ENCODE assay signal across 8 cellular contexts in the genomic region with DNA sequence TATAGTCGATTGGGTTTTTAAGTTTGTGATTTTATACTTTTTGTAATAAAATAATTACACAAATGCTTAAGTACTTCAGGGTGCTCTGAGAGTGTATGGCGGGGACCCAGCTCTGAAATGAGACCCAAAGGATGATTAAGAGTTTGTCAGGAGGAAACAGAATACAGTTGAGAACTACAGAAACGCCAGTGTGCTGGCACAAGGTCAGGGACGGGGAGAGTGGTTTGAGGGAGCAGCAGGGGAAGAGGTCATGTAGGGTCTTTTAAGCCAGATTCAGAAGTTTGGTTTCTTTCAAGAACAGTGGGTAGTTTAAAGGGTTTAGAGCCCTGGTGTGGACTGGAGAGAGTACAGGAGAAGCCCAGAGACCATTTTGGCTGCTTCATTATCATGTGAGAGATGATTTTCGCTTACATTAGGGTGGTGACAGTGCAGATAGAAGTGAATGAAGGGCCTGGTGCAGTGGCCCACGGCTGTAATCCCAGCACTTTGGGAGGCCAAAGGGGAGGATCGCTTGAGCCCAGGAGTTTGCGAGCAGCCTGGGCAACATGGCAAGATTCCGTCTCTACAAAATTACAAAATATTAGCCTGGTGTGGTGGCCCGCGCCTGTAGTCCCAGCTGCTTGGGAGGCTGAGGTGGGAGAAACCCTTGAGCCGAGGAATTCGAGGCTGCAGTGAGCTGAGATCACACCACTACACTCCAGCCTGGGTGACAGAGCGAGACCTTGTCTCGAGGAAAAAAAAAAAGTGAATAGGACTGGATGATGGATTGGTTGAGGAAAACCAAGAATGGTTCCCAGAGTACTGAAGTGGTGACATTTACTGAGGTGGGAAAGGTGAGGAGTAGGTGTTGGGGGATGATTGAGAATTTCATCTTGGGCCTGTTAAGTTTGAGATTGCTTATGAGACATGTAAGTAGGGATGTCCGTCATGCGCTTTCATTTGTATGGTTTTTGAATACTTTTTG. TPM values are rescaled to one million over a fixed set of nuclear protein-coding genes. Genes with fewer than 3 reads are reported as not detected.
DNase-seq lines count a peak whose midpoint lies in the region; ATAC-seq lines count a peak whose summit lies in the region.

No MANE protein-coding gene starts in this region.

- no peaks in the 10 kb centered on the region for H3K27me3 ChIP-seq in duodenal mucosa (ENCODE audit: control insufficient read depth in 1 of 2, insufficient read depth in 2 of 2, low read length in 2 of 2)

- H3K27ac ChIP-seq in duodenal mucosa (ENCODE audit: low read depth, low read length): peak overlapping the region; percentile 99

- peak overlapping the region; percentile 99 to 100 for H3K9ac ChIP-seq in duodenal mucosa (ENCODE audit: low read depth in 1 of 2, low read length in 2 of 2)

- DNase-seq in EL: peak; percentile 41
- DNase-seq in OCI-M1 (lab: John Stamatoyannopoulos, UW): peak; percentile 65
- peak; percentile 43 for DNase-seq in myocyte (ENCODE audit: low read depth)
- no peak for DNase-seq in DMS79 treated with DMSO at 0.1 percent for 48 hours (lab: John Stamatoyannopoulos, UW)
- DNase-seq in T1000 (lab: John Stamatoyannopoulos, UW): no peak

- no peaks in the 10 kb centered on the region for H3K36me3 ChIP-seq in duodenal mucosa (ENCODE audit: control insufficient read depth in 1 of 2, insufficient read depth in 2 of 2, low read length in 2 of 2)

- ATAC-seq in HG03280 (IDR thresholded peaks at IDR 0.05; ENCODE audit: unreplicated experiment): no peak
- ATAC-seq in GM19035 (IDR thresholded peaks at IDR 0.05; ENCODE audit: unreplicated experiment): no peak

- peak overlapping the region; percentile 99 for H3K4me3 ChIP-seq in duodenal mucosa (ENCODE audit: low read depth in 1 of 2, low read length in 2 of 2)

- no peaks in the 10 kb centered on the region for H3K9me3 ChIP-seq in duodenal mucosa (ENCODE audit: control insufficient read depth in 1 of 2, low read length in 2 of 2)

- peaks cover 38 to 40% of the 10 kb centered on the region in 2 donors for H3K4me1 ChIP-seq in duodenal mucosa (ENCODE audit: control insufficient read depth in 1 of 2, insufficient read depth in 2 of 2, low read length in 2 of 2)

RNA-seq across cellular contexts. Expression of gene ETF1, which starts 1.4 kb away (rescaled TPM):
- 115 and 121 TPM in 2 replicates for total RNA-seq in myocyte
- polyA plus RNA-seq in myocyte (2012): 67.3 TPM

RNA-seq across cellular contexts. Expression of gene HSPA9, which starts 30.7 kb away (rescaled TPM):
- 534 and 535 TPM in 2 replicates for total RNA-seq in myocyte
- 249 TPM for polyA plus RNA-seq in myocyte (2012)

Comparison
In these comparisons a context has a peak if more than half of its experiments do, and no peak if none do; other contexts are left out.
1. DNase-seq: peak in EL (single experiment), OCI-M1 (single experiment) and myocyte (single experiment); none in DMS79 treated with DMSO at 0.1 percent for 48 hours (single experiment) and T1000 (single experiment).